ENCODE assay signal across 8 cellular contexts in genomic region chr16:4801962-4802658, GRCh38. TPM values are rescaled to one million over a fixed set of nuclear protein-coding genes. Genes with fewer than 3 reads are reported as not detected.
DNase-seq lines count a peak whose midpoint lies in the region; ATAC-seq and TF ChIP-seq lines count a peak whose summit lies in the region.

Gene ROGDI, minus strand, starts transcription at chr16:4802633. Its CDS starts 62 bp downstream, at chr16:4802571.

- intact Hi-C loops in left cardiac atrium (cut with DNase I): no loop called here
- intact Hi-C loops in upper lobe of right lung (cut with DNase I): no loop called here

- H3K36me3 Mint-ChIP-seq in progenitor cell of endocrine pancreas (ENCODE audit: insufficient read depth): peaks cover 6% of the 10 kb centered on the region

- H3K27ac ChIP-seq in SU-DHL-6 (ENCODE audit: low read depth, low read length) (peak within 1 kb of the TSS; percentile 77), upper lobe of right lung (peak within 1 kb of the TSS; percentile 80)

- H3K27me3 Mint-ChIP-seq in progenitor cell of endocrine pancreas: no peaks in the 10 kb centered on the region

- peak within 1 kb of the TSS; percentile 94 for H3K27ac Mint-ChIP-seq in progenitor cell of endocrine pancreas

- POLR2A ChIA-PET in GM10248 (lab: Yijun Ruan, JAX): interaction anchor here (1.3 kb wide), 1 partner anchor 30 kb away, joined by 3 read pairs; no protein-coding TSS in a partner anchor

- CTCF ChIA-PET in GM10248 (lab: Yijun Ruan, JAX): interaction anchor here (1.0 to 1.8 kb wide), 4 partner anchors 10 to 295 kb away, joined by 3 to 4 read pairs (median 4); no protein-coding TSS in a partner anchor

- no peaks in the 10 kb centered on the region for H3K27me3 ChIP-seq in SU-DHL-6 (ENCODE audit: low read length)
- no peaks in the 10 kb centered on the region for H3K27me3 ChIP-seq in adipocyte (replicated peaks; ENCODE audit: control insufficient read depth, insufficient read depth, low read length)
- no peaks in the 10 kb centered on the region for H3K27me3 ChIP-seq in upper lobe of right lung

- TF ChIP-seq CTCF in GM10248 (IDR thresholded peaks at IDR 0.05; ENCODE audit: control extremely low read depth, extremely low read depth, low read depth, missing control alignments) (no peak), SU-DHL-6 (IDR thresholded peaks at IDR 0.05; ENCODE audit: insufficient read depth, low read length, poor library complexity, severe bottlenecking) (no peak), progenitor cell of endocrine pancreas (IDR thresholded peaks at IDR 0.05; ENCODE audit: unreplicated experiment) (no peak), upper lobe of right lung (IDR thresholded peaks at IDR 0.05) (no peak)

- no peaks in the 10 kb centered on the region for H4K20me1 ChIP-seq in SU-DHL-6 (ENCODE audit: low read depth, low read length)

- H3K4me3 Mint-ChIP-seq in progenitor cell of endocrine pancreas (ENCODE audit: low read depth): peak within 1 kb of the TSS; percentile 81

- no peaks in the 10 kb centered on the region for H3K9me3 Mint-ChIP-seq in progenitor cell of endocrine pancreas (ENCODE audit: low read depth)

- H3K9me3 ChIP-seq in SU-DHL-6 (ENCODE audit: insufficient read depth, low read length) (no peaks in the 10 kb centered on the region), adipocyte (ENCODE audit: control insufficient read depth, low read length) (no peaks in the 10 kb centered on the region), upper lobe of right lung (no peaks in the 10 kb centered on the region)

- no peaks in the 10 kb centered on the region for H3K9me2 ChIP-seq in SU-DHL-6 (replicated peaks; ENCODE audit: insufficient read depth, low read length)

- H3K79me2 ChIP-seq in SU-DHL-6 (ENCODE audit: insufficient read depth, low read length): no peaks in the 10 kb centered on the region

- peak within 1 kb of the TSS; percentile 92 for H3K4me2 ChIP-seq in SU-DHL-6 (ENCODE audit: low read depth, low read length, poor library complexity, severe bottlenecking)

- peaks cover 16% of the 10 kb centered on the region for H3K4me1 ChIP-seq in adipocyte (ENCODE audit: control insufficient read depth, insufficient read depth, low read length)
- peaks cover 19% of the 10 kb centered on the region for H3K4me1 ChIP-seq in upper lobe of right lung

- H3K36me3 ChIP-seq in SU-DHL-6 (ENCODE audit: low read length): no peaks in the 10 kb centered on the region
- peaks cover 24% of the 10 kb centered on the region for H3K36me3 ChIP-seq in adipocyte (ENCODE audit: control insufficient read depth, insufficient read depth, low read length, severe bottlenecking)
- H3K36me3 ChIP-seq in upper lobe of right lung: peaks cover 36% of the 10 kb centered on the region

- H3K4me3 ChIP-seq in SU-DHL-6 (ENCODE audit: insufficient read depth, low read length, poor library complexity, severe bottlenecking) (peak within 1 kb of the TSS; percentile 96), adipocyte (ENCODE audit: low read length) (peak within 1 kb of the TSS; percentile 84), upper lobe of right lung (peak within 1 kb of the TSS; percentile 85)

- H2AFZ ChIP-seq in SU-DHL-6 (ENCODE audit: low read depth, low read length, severe bottlenecking): peak within 1 kb of the TSS; percentile 92

- H3F3A ChIP-seq in SU-DHL-6 (ENCODE audit: insufficient read depth): peaks cover 8% of the 10 kb centered on the region

- peak; percentile 55 for ATAC-seq in HG02571 (IDR thresholded peaks at IDR 0.05; ENCODE audit: unreplicated experiment)
- peak; percentile 35 to 45 for ATAC-seq in left cardiac atrium
- ATAC-seq in upper lobe of right lung: peak; percentile 75

- H3K9ac ChIP-seq in SU-DHL-6 (ENCODE audit: low read length): peak within 1 kb of the TSS; percentile 66
- peak within 1 kb of the TSS; percentile 86 for H3K9ac ChIP-seq in adipocyte (ENCODE audit: low read length)

- peaks cover 6% of the 10 kb centered on the region for H3K4me1 Mint-ChIP-seq in progenitor cell of endocrine pancreas (ENCODE audit: low read depth)

- DNase-seq in GM10248 (ENCODE audit: extremely low spot score): peak; percentile 85
- DNase-seq in NAMALWA (ENCODE audit: low spot score): peak; percentile 92
- DNase-seq in adipocyte (ENCODE audit: low read depth): peak; percentile 69
- DNase-seq in left cardiac atrium: peak; percentile 82
- peak; percentile 70 for DNase-seq in progenitor cell of endocrine pancreas (ENCODE audit: low spot score, unreplicated experiment)
- peak; percentile 95 for DNase-seq in upper lobe of right lung

RNA-seq across cellular contexts. Expression of gene ROGDI, which starts in this region (rescaled TPM):
- total RNA-seq in left cardiac atrium: 10 to 100 TPM; 53.6 to 54.5 TPM
- total RNA-seq in progenitor cell of endocrine pancreas: 43.6 and 44.1 TPM in 2 replicates
- 21.8 TPM for total RNA-seq in upper lobe of right lung

Comparison
In these comparisons a context has a peak if more than half of its experiments do, and no peak if none do; other contexts are left out.
1. Peak in every context shown above with its lines: DNase-seq, ATAC-seq, H3K4me3 ChIP-seq and H3K27ac ChIP-seq.